8 cellular contexts compared by ENCODE assay signal in the genomic region with DNA sequence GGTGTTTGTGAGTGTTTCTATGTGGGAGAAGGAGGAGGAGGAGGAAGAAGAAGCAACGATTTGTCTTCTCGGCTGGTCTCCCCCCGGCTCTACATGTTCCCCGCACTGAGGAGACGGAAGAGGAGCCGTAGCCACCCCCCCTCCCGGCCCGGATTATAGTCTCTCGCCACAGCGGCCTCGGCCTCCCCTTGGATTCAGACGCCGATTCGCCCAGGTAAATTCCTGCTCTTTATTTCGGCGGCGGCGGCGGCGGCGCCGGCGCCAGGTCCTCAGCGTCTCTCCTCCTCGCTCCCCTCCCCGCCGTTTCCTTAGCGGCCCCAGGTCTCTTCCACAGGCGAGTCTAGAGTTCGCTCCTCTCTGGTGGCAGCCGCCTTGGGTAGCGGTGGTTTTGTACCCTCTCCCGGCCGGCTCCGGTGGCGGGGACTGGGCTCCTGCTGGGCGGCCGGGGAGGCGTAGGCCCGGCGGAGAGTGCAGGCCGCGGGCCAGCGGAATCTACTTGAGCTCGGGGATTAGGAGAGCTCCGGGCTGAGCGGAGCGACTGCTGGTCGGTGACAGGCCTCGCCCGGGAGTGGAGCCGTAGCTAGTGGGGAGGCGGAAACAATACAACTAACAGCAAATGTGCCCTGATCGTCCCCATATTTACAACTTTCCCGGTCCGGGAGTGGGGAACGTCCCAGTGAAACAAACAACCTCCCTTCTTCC. TPM values are rescaled to one million over a fixed set of nuclear protein-coding genes. Genes with fewer than 3 reads are reported as not detected.
DNase-seq lines count a peak whose midpoint lies in the region; ATAC-seq, FAIRE-seq and TF ChIP-seq lines count a peak whose summit lies in the region.

No MANE protein-coding gene starts in this region.

- under 1% methylated on average over 56 of the region's 57 CpGs for WGBS in K562 (ENCODE audit: insufficient coverage, low coverage, missing lambda C conversion rate)

- H3K9me3 ChIP-seq in K562 (replicated peaks; ENCODE audit: control insufficient read depth, insufficient read depth, low read depth, low read length) (no peaks in the 10 kb centered on the region), iPS-18a (ENCODE audit: control insufficient read depth, low read depth, low read length) (no peaks in the 10 kb centered on the region), skeletal muscle satellite cell (replicated peaks; ENCODE audit: low read length) (no peaks in the 10 kb centered on the region)

- POLR2A ChIA-PET in HEK293T (lab: Yijun Ruan, JAX) (interaction anchor here (0.6 to 3.5 kb wide), 8 partner anchors 8 to 271 kb away, joined by 3 to 35 read pairs (median 4); no protein-coding TSS in a partner anchor), K562 (lab: Yijun Ruan, JAX) (interaction anchor here (0.6 to 3.9 kb wide), 7 partner anchors 9 to 1233 kb away, joined by 3 to 31 read pairs (median 4); no protein-coding TSS in a partner anchor)

- H3K4me2 ChIP-seq in K562 (ENCODE audit: insufficient read depth, low read length) = peak overlapping the region; percentile 98
- peak overlapping the region; percentile 95 for H3K4me2 ChIP-seq in skeletal muscle satellite cell (ENCODE audit: low read length)

- ATAC-seq in K562 = peak; percentile 25

- peaks cover 11% of the 10 kb centered on the region for H3K36me3 Mint-ChIP-seq in T-helper 2 cell treated with Interferon-gamma antibody and Interleukin-4, amounts not matched to agents 5 μg/mL and 100 μg/mL, for 36 hours (ENCODE audit: low read depth)

- H3K27ac Mint-ChIP-seq in T-helper 2 cell treated with Interferon-gamma antibody and Interleukin-4, amounts not matched to agents 5 μg/mL and 100 μg/mL, for 36 hours = peak overlapping the region; percentile 99

- TF ChIP-seq POLR2A in K562 (conservative IDR thresholded peaks at IDR 0.05) = no peak

- peaks cover 12% of the 10 kb centered on the region; the same call in 1 of the 2 replicates for H4K20me1 ChIP-seq in K562 (replicated peaks; ENCODE audit: control insufficient read depth, insufficient read depth, low read length)

- H3K4me1 Mint-ChIP-seq in T-helper 2 cell treated with Interferon-gamma antibody and Interleukin-4, amounts not matched to agents 5 μg/mL and 100 μg/mL, for 36 hours (ENCODE audit: low read depth) = peaks cover 50% of the 10 kb centered on the region

- peak; percentile 68 for DNase-seq in EL
- DNase-seq in HEK293T (ENCODE audit: extremely low spot score) = peak; percentile 23
- peak; percentile 78 for DNase-seq in NCI-H1092 treated with DMSO at 0.1 percent for 48 hours (lab: John Stamatoyannopoulos, UW)
- DNase-seq in T-helper 2 cell treated with Interferon-gamma antibody and Interleukin-4, amounts not matched to agents 5 μg/mL and 100 μg/mL, for 36 hours (ENCODE audit: low spot score) = peak; percentile 53
- peak; percentile 66 to 76 (median 72) for DNase-seq in K562 (ENCODE audit: extremely low read depth in 1 of 4, low spot score in 3 of 4)
- no peak for DNase-seq in amniotic stem cell (lab: John Stamatoyannopoulos, UW)

- no peaks in the 10 kb centered on the region for H3K9me3 Mint-ChIP-seq in T-helper 2 cell treated with Interferon-gamma antibody and Interleukin-4, amounts not matched to agents 5 μg/mL and 100 μg/mL, for 36 hours

- H3K27me3 Mint-ChIP-seq in T-helper 2 cell treated with Interferon-gamma antibody and Interleukin-4, amounts not matched to agents 5 μg/mL and 100 μg/mL, for 36 hours (ENCODE audit: low read depth) = no peaks in the 10 kb centered on the region

- H3K27me3 ChIP-seq in K562 (ENCODE audit: control insufficient read depth in 2 of 2, insufficient read depth in 2 of 2, low read length in 2 of 2) = no peaks in the 10 kb centered on the region
- H3K27me3 ChIP-seq in iPS-18a (ENCODE audit: control insufficient read depth, insufficient read depth, low read length) = no peaks in the 10 kb centered on the region
- H3K27me3 ChIP-seq in skeletal muscle satellite cell (ENCODE audit: control insufficient read depth, insufficient read depth, low read length) = no peaks in the 10 kb centered on the region

- H3K79me2 ChIP-seq in K562 (ENCODE audit: control insufficient read depth, insufficient read depth, low read length) = peaks cover 99% of the 10 kb centered on the region

- H3K27ac ChIP-seq in K562 (ENCODE audit: extremely low read depth, low read depth, low read length) = peak overlapping the region; percentile 85
- H3K27ac ChIP-seq in iPS-18a (ENCODE audit: low read length) = peak overlapping the region; percentile 68

- H2AFZ ChIP-seq in K562 (ENCODE audit: low read depth, low read length) = peak overlapping the region; percentile 76

- no TSS peak for BruUV-seq in K562 (replicated peaks; lab: Mats Ljungman, UMichigan)

- in situ Hi-C loops in K562 (cut with MboI) = no loop called here

- H3K9ac ChIP-seq in K562 (ENCODE audit: insufficient read depth in 1 of 2, low read depth in 2 of 2, low read length in 2 of 2) (peak overlapping the region; percentile 87 to 99), iPS-18a (ENCODE audit: low read length) (peak overlapping the region; percentile 88), skeletal muscle satellite cell (ENCODE audit: low read depth, low read length) (peak overlapping the region; percentile 99)

- FAIRE-seq in K562 (lab: Jason Lieb, UNC) = peak; percentile 71

- peaks cover 1% of the 10 kb centered on the region; the same call in 2 of the 3 replicates for H3K36me3 ChIP-seq in K562 (ENCODE audit: control insufficient read depth, insufficient read depth, low read length)
- H3K36me3 ChIP-seq in iPS-18a (ENCODE audit: control insufficient read depth, low read depth, low read length) = no peaks in the 10 kb centered on the region
- H3K36me3 ChIP-seq in skeletal muscle satellite cell (ENCODE audit: insufficient read depth, low read length) = no peaks in the 10 kb centered on the region

- intact Hi-C loops in K562 (cut with micrococcal nuclease) = loop anchor here (1.0 to 10.0 kb wide), 3 partner anchors 138 to 642 kb away; partner anchors contain the start of genes NUP155 and WDR70

- H3K4me3 Mint-ChIP-seq in T-helper 2 cell treated with Interferon-gamma antibody and Interleukin-4, amounts not matched to agents 5 μg/mL and 100 μg/mL, for 36 hours = peak overlapping the region; percentile 90

- no peak for TF ChIP-seq EP300 in K562 (IDR thresholded peaks at IDR 0.05; ENCODE audit: low read length)

- H3K4me3 ChIP-seq in K562 (peak overlapping the region; percentile 93), iPS-18a (ENCODE audit: low read length) (peak overlapping the region; percentile 93), skeletal muscle satellite cell (ENCODE audit: low read length) (peak overlapping the region; percentile 94)

- TF ChIP-seq CTCF in K562 (IDR thresholded peaks at IDR 0.05 in 2 of 3, conservative IDR thresholded peaks at IDR 0.05 in 1 of 3; ENCODE audit: insufficient read depth in 2 of 3, low read depth in 1 of 3, low read length in 3 of 3) = no peak

- no peaks in the 10 kb centered on the region for H3K9me1 ChIP-seq in K562 (ENCODE audit: control insufficient read depth, insufficient read depth, low read length)

- CTCF ChIA-PET in HEK293T (lab: Yijun Ruan, JAX) = interaction anchor here (0.6 to 1.0 kb wide), 4 partner anchors 69 to 521 kb away, joined by 3 to 4 read pairs (median 4); no protein-coding TSS in a partner anchor
- CTCF ChIA-PET in K562 (lab: Yijun Ruan, JAX; ENCODE audit: low intra/inter-chr PET ratio) = interaction anchor here (1.4 kb wide), 1 partner anchor 138 kb away, joined by 3 read pairs; no protein-coding TSS in a partner anchor

- peaks cover 13 to 15% of the 10 kb centered on the region in 2 experiments; a peak in 4 of 5 replicates for H3K4me1 ChIP-seq in K562 (replicated peaks in 1 of 2; ENCODE audit: control insufficient read depth in 2 of 2, insufficient read depth in 2 of 2, low read length in 2 of 2)
- H3K4me1 ChIP-seq in iPS-18a (ENCODE audit: control insufficient read depth, low read depth, low read length) = peaks cover 33% of the 10 kb centered on the region
- H3K4me1 ChIP-seq in skeletal muscle satellite cell (ENCODE audit: control insufficient read depth, insufficient read depth, low read length) = peaks cover 14% of the 10 kb centered on the region

- no peak for TF ChIP-seq RAD21 in K562 (CRISPR knock-in tag; conservative IDR thresholded peaks at IDR 0.05 in 1 of 2, IDR thresholded peaks at IDR 0.05 in 1 of 2)

TF ChIP-seq in HEK293T, 16 proteins besides CTCF, POLR2A, EP300 and RAD21:
- TF ChIP-seq HDGF (IDR thresholded peaks at IDR 0.05; ENCODE audit: borderline replicate concordance) = no peak
- no peak for TF ChIP-seq FOXA1 (IDR thresholded peaks at IDR 0.05)
- no peak for TF ChIP-seq LEF1 (IDR thresholded peaks at IDR 0.05; ENCODE audit: borderline replicate concordance)
- no peak for TF ChIP-seq SP1 (IDR thresholded peaks at IDR 0.05)
- TF ChIP-seq ARNT (IDR thresholded peaks at IDR 0.05) = no peak
- no peak for TF ChIP-seq SUZ12 (IDR thresholded peaks at IDR 0.05)

TF ChIP-seq in K562, 482 proteins besides CTCF, POLR2A, EP300 and RAD21 (continues in another document):
- TF ChIP-seq SMAD1 (IDR thresholded peaks at IDR 0.05; ENCODE audit: low read depth, low read length, partially characterized antibody) = no peak
- TF ChIP-seq E2F3 (CRISPR knock-in tag; IDR thresholded peaks at IDR 0.05) = 0 out of 2 replicates have a peak, but pooled peaks have one; percentile 10
- peak; percentile 44 for TF ChIP-seq SIN3B (IDR thresholded peaks at IDR 0.05; ENCODE audit: low read depth)
- no peak for TF ChIP-seq CREM (IDR thresholded peaks at IDR 0.05; ENCODE audit: low read depth)
- TF ChIP-seq NEUROD1 (IDR thresholded peaks at IDR 0.05; ENCODE audit: borderline replicate concordance, low read depth, low read length, partially characterized antibody) = no peak

RNA-seq across cellular contexts. Expression of gene NIPBL, which starts 0.5 kb away (rescaled TPM):
- 63.5 and 179 TPM in 2 replicates for total RNA-seq in K562 (2011; cell fraction: chromatin; rRNA removed; ENCODE audit: low replicate concordance)
- 22.7 and 38.0 TPM in 2 replicates for total RNA-seq in K562 (2011; cell fraction: nucleolus; rRNA removed)
- 72.7 and 138 TPM in 2 replicates for total RNA-seq in K562 (2011; cell fraction: nucleoplasm; rRNA removed)
- total RNA-seq in K562 (2014; rRNA removed) (26.1 and 27.9 TPM in 2 replicates), K562 (2014; rRNA removed; fragmentation: Illumina TruSeq; extraction: Trizol) (38.9 and 48.7 TPM in 2 replicates), K562 (2015; rRNA removed; fragmentation: Illumina TruSeq; extraction: Trizol) (37.9 and 42.3 TPM in 2 replicates), K562 (2021) (56.7 and 56.9 TPM in 2 replicates)
- polyA plus RNA-seq in K562 (2011; rRNA removed) (45.0 and 50.6 TPM in 2 replicates), K562 (2014; fragmentation: Illumina TruSeq; extraction: Trizol) (31.6 and 39.1 TPM in 2 replicates), K562 (2014; fragmentation: Nextera tagmentation; extraction: Ambion mirVana) (10 to 100 TPM; 12.9 to 15.6 TPM), K562 (2014; rRNA removed) (20.8 and 26.2 TPM in 2 replicates)
- polyA plus RNA-seq in K562 (2011; cell fraction: cytosol; rRNA removed) = 28.7 and 31.9 TPM in 2 replicates
- 93.7 and 95.8 TPM in 2 replicates for polyA plus RNA-seq in K562 (2011; cell fraction: nucleus; rRNA removed)
- polyA plus RNA-seq in K562 (2012) = 25.7 and 27.0 TPM in 2 replicates
- 186 and 237 TPM in 2 replicates for polyA minus RNA-seq in K562 (2011; rRNA and poly(A)+ RNA removed)
- 43.8 and 51.4 TPM in 2 replicates for polyA minus RNA-seq in K562 (2011; cell fraction: cytosol; rRNA and poly(A)+ RNA removed)
- polyA minus RNA-seq in K562 (2011; cell fraction: nucleus; rRNA and poly(A)+ RNA removed) = 75.4 and 141 TPM in 2 replicates
- 13.3 and 16.0 TPM in 2 replicates for total RNA-seq in skeletal muscle satellite cell (2012; rRNA removed)
